Comparison of ENCODE assay signal across 9 cellular contexts in the genomic region with DNA sequence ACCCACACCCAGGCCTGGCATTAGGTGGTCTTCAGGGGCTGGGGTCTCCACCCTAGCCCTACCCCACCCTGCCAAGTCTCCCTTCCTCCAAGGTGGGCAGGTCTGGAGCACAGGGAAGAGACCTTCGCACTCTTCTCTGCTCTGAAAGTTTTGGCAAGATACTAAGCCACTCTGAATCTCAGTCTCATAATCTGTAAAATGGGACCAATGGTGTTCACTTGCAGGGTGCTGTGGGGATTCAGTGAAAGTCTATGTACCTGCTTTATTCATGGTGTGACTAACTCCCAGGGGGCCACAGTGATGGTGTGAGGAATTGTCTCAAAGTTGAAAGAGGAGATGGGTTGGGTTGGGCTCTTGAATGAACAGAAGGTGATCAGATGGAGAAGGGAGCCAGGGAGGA. TPM values are rescaled to one million over a fixed set of nuclear protein-coding genes. Genes with fewer than 3 reads are reported as not detected.
"Had no signal": no experiment of that assay in that cellular context is flagged by ENCODE, and none has a peak within 500 bp of the region (broad histone marks: within the 10 kb centered on the region; RNA-seq: fewer than 3 reads in every experiment).

No MANE protein-coding gene starts in this region.

- ATAC-seq: GM23338 had no signal

- DNase-seq: H9, HCEC 1CT, KG1 had no signal

- FAIRE-seq: H1, H54, HTR-8/SVneo had no signal

- H2AFZ ChIP-seq: GM23338 had no signal

- H3K4me2 ChIP-seq: GM23338 had no signal

- H3K4me3 ChIP-seq: GM23338 had no signal

RNA-seq across cellular contexts. Expression of a gene that starts 25.0 kb away (rescaled TPM):
- total RNA-seq: H9, HT-29 had no signal
- polyA plus RNA-seq: GM23338, IgD-negative memory B cell had no signal
